Comparison of ENCODE assay signal across 19 cellular contexts in the genomic region with DNA sequence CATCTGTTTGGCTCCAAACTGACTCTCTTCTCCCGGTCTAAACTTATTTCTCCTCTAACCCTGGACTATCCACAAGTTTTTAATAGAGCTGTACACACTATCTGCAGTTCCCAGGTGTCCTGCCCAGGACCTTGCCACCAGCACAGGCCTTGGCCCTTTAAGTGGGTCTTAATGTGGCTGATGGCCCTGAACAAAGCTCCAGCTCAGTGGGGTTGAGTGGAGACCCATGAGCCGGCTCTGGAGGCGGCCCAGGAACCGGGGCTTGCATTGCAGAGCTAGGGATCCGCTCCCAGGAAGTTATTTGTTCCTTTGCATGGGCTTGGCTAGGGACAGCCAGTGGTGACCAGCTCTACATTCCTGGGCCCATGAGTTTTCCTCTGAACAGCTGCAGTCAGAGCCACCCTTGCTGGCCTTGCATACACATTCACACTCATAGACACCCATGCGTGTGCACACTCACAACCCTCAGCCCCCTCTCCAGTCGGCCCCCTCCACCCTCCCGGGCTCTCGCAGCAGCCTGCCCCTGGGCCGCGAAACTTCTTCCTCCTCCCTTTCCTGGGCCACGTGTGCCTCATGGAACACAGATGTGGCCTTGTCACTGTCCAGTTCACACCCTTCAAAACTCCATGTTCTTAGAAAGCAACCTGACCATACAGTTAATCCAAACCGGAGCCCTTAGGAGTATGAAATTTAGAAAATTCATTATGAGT. TPM values are rescaled to one million over a fixed set of nuclear protein-coding genes. Genes with fewer than 3 reads are reported as not detected.
DNase-seq lines count a peak whose midpoint lies in the region; TF ChIP-seq lines count a peak whose summit lies in the region.
"Had no signal": no experiment of that assay in that cellular context is flagged by ENCODE, and none has a peak within 500 bp of the region (broad histone marks: within the 10 kb centered on the region; RNA-seq: fewer than 3 reads in every experiment).

No MANE protein-coding gene starts in this region.

- peaks cover 9 to 29% (median 10%) of the 10 kb centered on the region in 5 experiments for H3K9me3 Mint-ChIP-seq in brain

- no peaks in the 10 kb centered on the region for H3K79me1 ChIP-seq in trophoblast cell (ENCODE audit: low read length)

- no peak overlapping the region for H4K91ac ChIP-seq in trophoblast cell (ENCODE audit: low read depth, low read length)

- no peak overlapping the region for H2AFZ ChIP-seq in trophoblast cell (ENCODE audit: insufficient read depth, low read length, poor library complexity)

- peaks cover 8% of the 10 kb centered on the region for H3K4me1 Mint-ChIP-seq in brain

- H3K23ac ChIP-seq in trophoblast cell (ENCODE audit: low read length) = no peak overlapping the region

- H2AK5ac ChIP-seq in trophoblast cell (ENCODE audit: low read length) = no peak overlapping the region

- DNase-seq in AG08396 (ENCODE audit: low spot score) = peak; percentile 15
- peak; percentile 1 for DNase-seq in EL
- peak; percentile 58 for DNase-seq in posterior vena cava (ENCODE audit: low spot score)
- no peak for DNase-seq in trophoblast cell
- no peak for DNase-seq in T-helper 2 cell
- DNase-seq in OCI-M2 (lab: John Stamatoyannopoulos, UW; ENCODE audit: unreplicated experiment) = no peak
- DNase-seq in NCI-H1105 treated with DMSO at 0.1 percent for 48 hours (lab: John Stamatoyannopoulos, UW) = no peak
- DNase-seq: DMS153, HCEC 1CT, KBM-7, NCI-H1092, NCI-H1694, NCI-H2107, NCI-H345, NCI-H748 treated with DMSO at 0.1 percent for 48 hours, Right ventricle myocardium superior, SK-N-SH had no signal

- H3K4ac ChIP-seq in trophoblast cell (ENCODE audit: low read depth, low read length) = no peak overlapping the region

- no peak overlapping the region for H3K4me3 Mint-ChIP-seq in brain

- H3K79me2 ChIP-seq in trophoblast cell (ENCODE audit: control insufficient read depth, insufficient read depth, low read length, poor library complexity) = no peaks in the 10 kb centered on the region

- no peaks in the 10 kb centered on the region for H3K9me3 ChIP-seq in trophoblast cell (ENCODE audit: insufficient read depth, low read depth, low read length)
- H3K9me3 ChIP-seq: SK-N-SH had no signal

- H4K8ac ChIP-seq in trophoblast cell (ENCODE audit: low read depth, low read length) = no peak overlapping the region

- no peak for TF ChIP-seq CTCF in brain (conservative IDR thresholded peaks at IDR 0.05)

- H3K27me3 ChIP-seq in trophoblast cell (ENCODE audit: insufficient read depth, low read length) = no peaks in the 10 kb centered on the region
- H3K27me3 ChIP-seq: BLaER1 treated with 17β-estradiol and CSF1 and Interleukin-3, amounts not matched to agents 10 nM and 100 nM had no signal

- peaks cover 0 to 2% of the 10 kb centered on the region in 2 experiments for H3K4me1 ChIP-seq in trophoblast cell (ENCODE audit: control insufficient read depth in 1 of 2, insufficient read depth in 2 of 2, low read length in 2 of 2)

- no peak overlapping the region for H2BK12ac ChIP-seq in trophoblast cell (ENCODE audit: low read length)

- H3K18ac ChIP-seq in trophoblast cell (ENCODE audit: low read length) = no peak overlapping the region

- no peak overlapping the region for H3K14ac ChIP-seq in trophoblast cell (ENCODE audit: low read length)

- no CpG with 5 or more reads among the region's 13 CpGs for WGBS in trophoblast cell (ENCODE audit: extremely low coverage, insufficient coverage, insufficient read length)

- no peak overlapping the region for H2BK5ac ChIP-seq in trophoblast cell (ENCODE audit: low read depth, low read length, poor library complexity)

- H3K27me3 Mint-ChIP-seq in brain = no peaks in the 10 kb centered on the region

- peaks cover 29 to 31% of the 10 kb centered on the region in 2 experiments for H3K36me3 ChIP-seq in trophoblast cell (ENCODE audit: control insufficient read depth in 1 of 2, insufficient read depth in 2 of 2, low read length in 2 of 2)

- no peak overlapping the region for H3K9ac ChIP-seq in trophoblast cell (ENCODE audit: low read length)
- H3K9ac ChIP-seq: BLaER1 treated with 17β-estradiol and CSF1 and Interleukin-3, amounts not matched to agents 10 nM and 100 nM; SK-N-SH had no signal

- H3K27ac ChIP-seq in trophoblast cell (ENCODE audit: low read depth, low read length) = no peak overlapping the region
- H3K27ac ChIP-seq: BLaER1 treated with 17β-estradiol and CSF1 and Interleukin-3, amounts not matched to agents 10 nM and 100 nM had no signal

- H2BK120ac ChIP-seq in trophoblast cell (ENCODE audit: insufficient read depth, low read length, poor library complexity) = no peak overlapping the region

- H4K12ac ChIP-seq in trophoblast cell (ENCODE audit: low read depth, low read length) = no peak overlapping the region

- no peak overlapping the region for H3K4me2 ChIP-seq in trophoblast cell (ENCODE audit: low read length)
- H3K4me2 ChIP-seq: SK-N-SH had no signal

- no peak overlapping the region for H3K4me3 ChIP-seq in trophoblast cell (ENCODE audit: low read depth, low read length)
- H3K4me3 ChIP-seq: BLaER1 treated with 17β-estradiol and CSF1 and Interleukin-3, amounts not matched to agents 10 nM and 100 nM had no signal

- peak overlapping the region in 3 of 5 experiments; percentile 15 to 84 (median 32) for H3K27ac Mint-ChIP-seq in brain

- H3K36me3 Mint-ChIP-seq in brain = peaks cover 97% of the 10 kb centered on the region

- intact Hi-C loops in posterior vena cava (cut with DNase I) = no loop called here

RNA-seq across cellular contexts. Expression of gene GPR143, which starts 58.2 kb away (rescaled TPM):
- polyA plus RNA-seq in brain (ENCODE audit: insufficient read depth, low read depth, low replicate concordance) = 5.8 TPM
- 1 to 10 TPM in 1 of 2 donors, not detected in 1; 1.1 TPM for total RNA-seq in posterior vena cava
- 4.8 TPM in 2 replicates for polyA plus RNA-seq in trophoblast cell (2013)
- total RNA-seq: Right ventricle myocardium superior had no signal
- polyA plus RNA-seq: SK-N-SH had no signal

Comparison
In these comparisons a context has a peak if more than half of its experiments do, and no peak if none do; other contexts are left out.
1. DNase-seq: peak in AG08396 (single experiment), EL (single experiment) and posterior vena cava (single experiment); none in trophoblast cell (0 of 2), T-helper 2 cell (0 of 5), OCI-M2 (single experiment) and NCI-H1105 treated with DMSO at 0.1 percent for 48 hours (single experiment).